Comparison of ENCODE assay signal across 16 cellular contexts in genomic region chr7:11489280-11489679, GRCh38.
DNase-seq lines count a peak whose midpoint lies in the region; ATAC-seq and TF ChIP-seq lines count a peak whose summit lies in the region.
"Had no signal": no experiment of that assay in that cellular context is flagged by ENCODE, and none has a peak within 500 bp of the region (broad histone marks: within the 10 kb centered on the region; RNA-seq: fewer than 3 reads in every experiment).

No MANE protein-coding gene starts in this region.

- H3K27me3 Mint-ChIP-seq in GM23338 (ENCODE audit: insufficient read depth, low read depth, poor library complexity) (peaks cover 5% of the 10 kb centered on the region), neural progenitor cell (ENCODE audit: insufficient read depth, low read depth) (no peaks in the 10 kb centered on the region)
- H3K27me3 Mint-ChIP-seq: CD4-positive, alpha-beta T cell had no signal

- TF ChIP-seq POLR2A in ovary (IDR thresholded peaks at IDR 0.05): no peak

- H3K4me3 ChIP-seq in GM23338 (peak overlapping the region; percentile 27), NT2/D1 (ENCODE audit: insufficient read length, low read depth) (no peak overlapping the region), neural progenitor cell (no peak overlapping the region), ovary (no peak overlapping the region)
- H3K4me3 ChIP-seq: A549, GM23248 had no signal

- H3K27ac ChIP-seq in GM23338 (ENCODE audit: low read depth): 0 out of 2 replicates have a peak overlapping the region, but pooled peaks have one; percentile 28
- H3K27ac ChIP-seq in neural progenitor cell: no peak overlapping the region
- H3K27ac ChIP-seq in ovary: no peak overlapping the region
- H3K27ac ChIP-seq: 22Rv1, A549, C4-2B, GM23248 had no signal

- no peak for TF ChIP-seq EP300 in ovary (IDR thresholded peaks at IDR 0.05)

- H3K79me2 ChIP-seq in GM23338 (replicated peaks; ENCODE audit: insufficient read depth) (no peaks in the 10 kb centered on the region), neural progenitor cell (ENCODE audit: low read depth) (no peaks in the 10 kb centered on the region)

- H3K4me3 Mint-ChIP-seq in GM23338 (peak overlapping the region; percentile 21; the same call in 2 of the 3 replicates), neural progenitor cell (no peak overlapping the region)
- H3K4me3 Mint-ChIP-seq: CD4-positive, alpha-beta T cell had no signal

- H3K27ac Mint-ChIP-seq in GM23338 (no peak overlapping the region), neural progenitor cell (no peak overlapping the region)
- H3K27ac Mint-ChIP-seq: CD4-positive, alpha-beta T cell had no signal

- H3F3A ChIP-seq in GM23338 (replicated peaks; ENCODE audit: low read depth) (no peaks in the 10 kb centered on the region), neural progenitor cell (ENCODE audit: low read depth) (peaks cover 3% of the 10 kb centered on the region)

- H4K20me1 ChIP-seq in GM23338 (replicated peaks; ENCODE audit: insufficient read depth) (no peaks in the 10 kb centered on the region), neural progenitor cell (ENCODE audit: low read depth) (no peaks in the 10 kb centered on the region)

- ATAC-seq in GM23338: peak; percentile 79
- ATAC-seq: A549, HCT116 had no signal

- H3K9ac ChIP-seq in NT2/D1 (ENCODE audit: insufficient read length, low read depth) (no peak overlapping the region), neural progenitor cell (no peak overlapping the region)
- H3K9ac ChIP-seq: GM23248 had no signal

- H3K4me1 Mint-ChIP-seq in GM23338 (peaks cover 33% of the 10 kb centered on the region), neural progenitor cell (peaks cover 11% of the 10 kb centered on the region)

- H3K4me1 ChIP-seq in GM23338 (ENCODE audit: insufficient read depth) (peaks cover 24% of the 10 kb centered on the region), NT2/D1 (ENCODE audit: insufficient read depth, insufficient read length) (no peaks in the 10 kb centered on the region), neural progenitor cell (peaks cover 10% of the 10 kb centered on the region), ovary (ENCODE audit: insufficient read depth) (no peaks in the 10 kb centered on the region)
- H3K4me1 ChIP-seq: Caco-2 had no signal

- peaks cover 14% of the 10 kb centered on the region; the same call in 2 of the 3 replicates for H3K36me3 Mint-ChIP-seq in GM23338 (ENCODE audit: low read depth)
- H3K36me3 Mint-ChIP-seq in neural progenitor cell: no peaks in the 10 kb centered on the region

- H3K9me3 Mint-ChIP-seq in GM23338 (peaks cover 10% of the 10 kb centered on the region), neural progenitor cell (no peaks in the 10 kb centered on the region)

- H3K9me3 ChIP-seq in NT2/D1 (ENCODE audit: insufficient read depth, low read length): peaks cover 9% of the 10 kb centered on the region; the same call in 1 of the 2 replicates
- no peaks in the 10 kb centered on the region for H3K9me3 ChIP-seq in neural progenitor cell (ENCODE audit: low read depth)
- H3K9me3 ChIP-seq in ovary: no peaks in the 10 kb centered on the region
- H3K9me3 ChIP-seq: A549, Caco-2 had no signal

- TF ChIP-seq CTCF in GM23338 (conservative IDR thresholded peaks at IDR 0.05; ENCODE audit: low read depth in 2 of 2) (no peak), neural progenitor cell (IDR thresholded peaks at IDR 0.05) (no peak), ovary (IDR thresholded peaks at IDR 0.05) (no peak)

- H3K9me2 ChIP-seq in GM23338 (ENCODE audit: insufficient read depth): no peaks in the 10 kb centered on the region

- peak; percentile 49 for DNase-seq in GM23338 (ENCODE audit: low spot score)
- DNase-seq in NT2/D1 (ENCODE audit: low read depth, low spot score): peak; percentile 42
- peak; percentile 19 for DNase-seq in iPS DF 4.7 (ENCODE audit: extremely low read depth, low spot score)
- DNase-seq in neural progenitor cell (ENCODE audit: low spot score): no peak
- DNase-seq in effector CD8-positive, alpha-beta T cell (lab: John Stamatoyannopoulos, UW): no peak
- no peak for DNase-seq in amniotic stem cell (lab: John Stamatoyannopoulos, UW)
- no peak for DNase-seq in ovary
- DNase-seq: AML-193; Caco-2; CD4-positive, alpha-beta T cell; GM23248; H7 had no signal

- intact Hi-C loops in ovary (cut with DNase I): no loop called here

- H3K4me2 ChIP-seq in GM23338: peak overlapping the region; percentile 63
- H3K4me2 ChIP-seq in neural progenitor cell: peak overlapping the region; percentile 12
- H3K4me2 ChIP-seq: A549 had no signal

- H3K27me3 ChIP-seq in GM23338 (ENCODE audit: insufficient read depth): peaks cover 13% of the 10 kb centered on the region; the same call in 1 of the 2 replicates
- no peaks in the 10 kb centered on the region for H3K27me3 ChIP-seq in NT2/D1 (ENCODE audit: insufficient read depth, insufficient read length)
- no peaks in the 10 kb centered on the region for H3K27me3 ChIP-seq in neural progenitor cell
- H3K27me3 ChIP-seq in ovary: no peaks in the 10 kb centered on the region

- H2AFZ ChIP-seq in GM23338 (no peak overlapping the region), neural progenitor cell (replicated peaks) (no peak overlapping the region)
- H2AFZ ChIP-seq: GM23248 had no signal

- H3K36me3 ChIP-seq in GM23338 (ENCODE audit: insufficient read depth) (no peaks in the 10 kb centered on the region), NT2/D1 (ENCODE audit: insufficient read depth, insufficient read length, low read length) (no peaks in the 10 kb centered on the region), neural progenitor cell (no peaks in the 10 kb centered on the region), ovary (no peaks in the 10 kb centered on the region)

TF ChIP-seq in GM23338, 12 proteins besides CTCF, POLR2A, EP300 and RAD21:
- no peak for TF ChIP-seq CREB1 (CRISPR knock-in tag; IDR thresholded peaks at IDR 0.05; ENCODE audit: low read depth)
- TF ChIP-seq JUNB (IDR thresholded peaks at IDR 0.05; ENCODE audit: unreplicated experiment): no peak
- no peak for TF ChIP-seq POLR2AphosphoS5 (IDR thresholded peaks at IDR 0.05; ENCODE audit: low read depth)
- peak; percentile 65; the same call in 1 of the 2 replicates for TF ChIP-seq NANOG (IDR thresholded peaks at IDR 0.05; ENCODE audit: borderline replicate concordance)

Comparison
In these comparisons a context has a peak if more than half of its experiments do, and no peak if none do; other contexts are left out.
1. DNase-seq: peak in GM23338 (single experiment), NT2/D1 (single experiment) and iPS DF 4.7 (single experiment); none in neural progenitor cell (single experiment), effector CD8-positive, alpha-beta T cell (single experiment), amniotic stem cell (single experiment) and ovary (0 of 5).